Comparison of ENCODE assay signal across 1 cellular context in the genomic region with DNA sequence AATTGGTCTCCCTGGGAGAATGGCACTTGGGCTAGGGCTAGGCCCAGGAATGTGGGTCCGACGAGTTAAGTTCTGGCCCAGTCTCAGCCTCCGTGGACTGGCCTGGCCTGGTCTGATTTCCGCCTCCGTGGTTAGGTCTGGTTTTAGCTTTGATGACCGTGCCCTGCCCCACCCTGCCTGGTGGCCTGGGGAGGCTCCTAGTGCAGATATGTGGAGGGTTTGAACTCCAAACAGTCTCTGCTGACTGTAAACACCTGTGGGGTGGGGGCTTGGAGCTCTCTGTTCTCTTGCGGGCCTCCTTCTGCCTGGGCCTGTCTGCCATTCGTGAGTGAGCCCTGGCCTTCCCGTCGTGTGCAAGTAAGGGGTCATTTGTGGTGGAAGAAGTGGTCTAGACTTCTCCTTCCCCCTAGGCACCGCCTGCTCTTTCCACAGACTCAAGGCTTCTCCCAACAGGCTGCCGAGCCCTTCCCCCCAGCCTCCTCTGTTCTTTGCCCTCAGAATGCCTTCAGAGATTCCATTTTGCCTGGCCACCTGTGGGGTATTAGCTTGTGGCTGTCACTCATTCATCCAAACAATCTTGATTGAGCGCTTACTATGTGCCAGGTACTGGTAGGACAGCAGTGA.
TF ChIP-seq lines count a peak whose summit lies in the region.

No MANE protein-coding gene starts in this region.

TF ChIP-seq in GM23338, 12 proteins besides CTCF, POLR2A, EP300 and RAD21 (continued from another document):
- TF ChIP-seq STAT1 (IDR thresholded peaks at IDR 0.05; ENCODE audit: unreplicated experiment) (no peak), ZNF331 (CRISPR knock-in tag; IDR thresholded peaks at IDR 0.05; ENCODE audit: low read depth) (no peak), EZH2 (IDR thresholded peaks at IDR 0.05; ENCODE audit: low read depth, unreplicated experiment) (no peak), ZNF114 (CRISPR knock-in tag; IDR thresholded peaks at IDR 0.05) (no peak), POLR2AphosphoS5 (IDR thresholded peaks at IDR 0.05; ENCODE audit: low read depth) (no peak)
- TF ChIP-seq, protein P1, sequence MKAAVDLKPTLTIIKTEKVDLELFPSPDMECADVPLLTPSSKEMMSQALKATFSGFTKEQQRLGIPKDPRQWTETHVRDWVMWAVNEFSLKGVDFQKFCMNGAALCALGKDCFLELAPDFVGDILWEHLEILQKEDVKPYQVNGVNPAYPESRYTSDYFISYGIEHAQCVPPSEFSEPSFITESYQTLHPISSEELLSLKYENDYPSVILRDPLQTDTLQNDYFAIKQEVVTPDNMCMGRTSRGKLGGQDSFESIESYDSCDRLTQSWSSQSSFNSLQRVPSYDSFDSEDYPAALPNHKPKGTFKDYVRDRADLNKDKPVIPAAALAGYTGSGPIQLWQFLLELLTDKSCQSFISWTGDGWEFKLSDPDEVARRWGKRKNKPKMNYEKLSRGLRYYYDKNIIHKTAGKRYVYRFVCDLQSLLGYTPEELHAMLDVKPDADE (IDR thresholded peaks at IDR 0.05): no peak
- TF ChIP-seq, protein P2, sequence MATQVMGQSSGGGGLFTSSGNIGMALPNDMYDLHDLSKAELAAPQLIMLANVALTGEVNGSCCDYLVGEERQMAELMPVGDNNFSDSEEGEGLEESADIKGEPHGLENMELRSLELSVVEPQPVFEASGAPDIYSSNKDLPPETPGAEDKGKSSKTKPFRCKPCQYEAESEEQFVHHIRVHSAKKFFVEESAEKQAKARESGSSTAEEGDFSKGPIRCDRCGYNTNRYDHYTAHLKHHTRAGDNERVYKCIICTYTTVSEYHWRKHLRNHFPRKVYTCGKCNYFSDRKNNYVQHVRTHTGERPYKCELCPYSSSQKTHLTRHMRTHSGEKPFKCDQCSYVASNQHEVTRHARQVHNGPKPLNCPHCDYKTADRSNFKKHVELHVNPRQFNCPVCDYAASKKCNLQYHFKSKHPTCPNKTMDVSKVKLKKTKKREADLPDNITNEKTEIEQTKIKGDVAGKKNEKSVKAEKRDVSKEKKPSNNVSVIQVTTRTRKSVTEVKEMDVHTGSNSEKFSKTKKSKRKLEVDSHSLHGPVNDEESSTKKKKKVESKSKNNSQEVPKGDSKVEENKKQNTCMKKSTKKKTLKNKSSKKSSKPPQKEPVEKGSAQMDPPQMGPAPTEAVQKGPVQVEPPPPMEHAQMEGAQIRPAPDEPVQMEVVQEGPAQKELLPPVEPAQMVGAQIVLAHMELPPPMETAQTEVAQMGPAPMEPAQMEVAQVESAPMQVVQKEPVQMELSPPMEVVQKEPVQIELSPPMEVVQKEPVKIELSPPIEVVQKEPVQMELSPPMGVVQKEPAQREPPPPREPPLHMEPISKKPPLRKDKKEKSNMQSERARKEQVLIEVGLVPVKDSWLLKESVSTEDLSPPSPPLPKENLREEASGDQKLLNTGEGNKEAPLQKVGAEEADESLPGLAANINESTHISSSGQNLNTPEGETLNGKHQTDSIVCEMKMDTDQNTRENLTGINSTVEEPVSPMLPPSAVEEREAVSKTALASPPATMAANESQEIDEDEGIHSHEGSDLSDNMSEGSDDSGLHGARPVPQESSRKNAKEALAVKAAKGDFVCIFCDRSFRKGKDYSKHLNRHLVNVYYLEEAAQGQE (IDR thresholded peaks at IDR 0.05; ENCODE audit: unreplicated experiment): no peak
